In genomic region chr19:1230585-1231489, GRCh38 we compare ENCODE assay signal across 14 cellular contexts. TPM values are rescaled to one million over a fixed set of nuclear protein-coding genes. Genes with fewer than 3 reads are reported as not detected.
A peak's percentile ranks its signal among the peaks of the same experiment; 100 is the strongest.
DNase-seq lines count a peak whose midpoint lies in the region; ATAC-seq and TF ChIP-seq lines count a peak whose summit lies in the region.
"Had no signal": no experiment of that assay in that cellular context is flagged by ENCODE, and none has a peak within 500 bp of the region (broad histone marks: within the 10 kb centered on the region; RNA-seq: fewer than 3 reads in every experiment).

No MANE protein-coding gene starts in this region.

- no peaks in the 10 kb centered on the region for H3K9me2 ChIP-seq in GM23338 (ENCODE audit: insufficient read depth)

- no peaks in the 10 kb centered on the region for H3K9me3 Mint-ChIP-seq in activated CD4-positive, alpha-beta T cell treated with anti-CD3 and anti-CD28 coated beads for 36 hours (ENCODE audit: low read depth)
- H3K9me3 Mint-ChIP-seq in GM23338 (no peaks in the 10 kb centered on the region), WTC11 (no peaks in the 10 kb centered on the region)

- no peak overlapping the region for H3K4ac ChIP-seq in mesendoderm (ENCODE audit: low read depth, low read length)

- peak; percentile 28 for ATAC-seq in activated CD4-positive, alpha-beta T cell treated with anti-CD3 and anti-CD28 coated beads for 36 hours
- ATAC-seq in GM23338 (peak; percentile 61), WTC11 (peak; percentile 62), GM19467 (IDR thresholded peaks at IDR 0.05; ENCODE audit: unreplicated experiment) (no peak)

- POLR2A ChIA-PET in activated CD4-positive, alpha-beta T cell treated with anti-CD3 and anti-CD28 coated beads for 36 hours (lab: Charles Lee), result no interaction called here
- POLR2A ChIA-PET in WTC11 (lab: Charles Lee), result no interaction called here

- H3K36me3 ChIP-seq in GM23338 (ENCODE audit: insufficient read depth) (no peaks in the 10 kb centered on the region), mesendoderm (ENCODE audit: control insufficient read depth, insufficient read depth, low read length) (no peaks in the 10 kb centered on the region), spleen (peaks cover 0 to 29% (median 25%) of the 10 kb centered on the region in 6 donors)

- peaks cover 2% of the 10 kb centered on the region for H3K36me3 Mint-ChIP-seq in activated CD4-positive, alpha-beta T cell treated with anti-CD3 and anti-CD28 coated beads for 36 hours (ENCODE audit: low read depth)
- peaks cover 8% of the 10 kb centered on the region for H3K36me3 Mint-ChIP-seq in GM23338 (ENCODE audit: low read depth)
- H3K36me3 Mint-ChIP-seq in WTC11, result no peaks in the 10 kb centered on the region

- H4K5ac ChIP-seq in mesendoderm (ENCODE audit: low read length), result no peak overlapping the region

- no CpG with 5 or more reads among the region's 45 CpGs for WGBS in mesendoderm (ENCODE audit: extremely low coverage, insufficient coverage, low lambda C conversion rate)
- 84 to 88% (median 86%) methylated on average over 27 to 45 of the region's 45 CpGs for WGBS in spleen, 5 donors

- no peak overlapping the region for H3K27ac Mint-ChIP-seq in activated CD4-positive, alpha-beta T cell treated with anti-CD3 and anti-CD28 coated beads for 36 hours
- H3K27ac Mint-ChIP-seq in GM23338 (no peak overlapping the region), WTC11 (no peak overlapping the region)

- TF ChIP-seq CTCF in GM23338 (conservative IDR thresholded peaks at IDR 0.05; ENCODE audit: low read depth in 2 of 2) (no peak), WTC11 (IDR thresholded peaks at IDR 0.05) (no peak), spleen (IDR thresholded peaks at IDR 0.05 in 8 of 11, conservative IDR thresholded peaks at IDR 0.05 in 3 of 11) (no peak)

- H3K4me1 ChIP-seq in GM23338 (ENCODE audit: insufficient read depth) (no peaks in the 10 kb centered on the region), mesendoderm (ENCODE audit: control insufficient read depth, low read depth, low read length) (no peaks in the 10 kb centered on the region), spleen (peaks cover 15 to 27% (median 20%) of the 10 kb centered on the region in 6 donors)

- no peak for DNase-seq in activated CD4-positive, alpha-beta T cell treated with anti-CD3 and anti-CD28 coated beads for 36 hours
- DNase-seq in activated CD4-positive, alpha-beta T cell treated with anti-CD3 and anti-CD28 coated beads, Interleukin-2, amount 50 U/mL, for 48 hours, result no peak
- DNase-seq in GM23338 (ENCODE audit: low spot score) (no peak), WTC11 (ENCODE audit: low spot score) (no peak), mesendoderm (peak; percentile 61), spleen (no peak)
- DNase-seq in activated T-cell treated with anti-CD3 and anti-CD28 coated beads, Interleukin-2, amount 50 U/mL, for 48 hours, result no peak
- DNase-seq: C1 segment of cervical spinal cord, KBM-7, NCI-H1048, NCI-H146, NCI-H2081 treated with DMSO at 0.1 percent for 48 hours, NCI-H524 had no signal

- H3K27ac ChIP-seq in GM23338 (ENCODE audit: low read depth), result no peak overlapping the region
- peak overlapping the region; percentile 3 for H3K27ac ChIP-seq in mesendoderm (ENCODE audit: low read depth, low read length)
- no peak overlapping the region for H3K27ac ChIP-seq in spleen

- 0 out of 2 replicates have a peak, but pooled peaks cover 18% of the 10 kb centered on the region for H3F3A ChIP-seq in GM23338 (replicated peaks; ENCODE audit: low read depth)

- no peak overlapping the region for H2AFZ ChIP-seq in GM23338

- no peak overlapping the region for H2BK15ac ChIP-seq in mesendoderm (replicated peaks; ENCODE audit: low read depth)

- no peak overlapping the region for H2BK120ac ChIP-seq in mesendoderm (ENCODE audit: low read depth, low read length)

- H4K20me1 ChIP-seq in GM23338 (replicated peaks; ENCODE audit: insufficient read depth), result peaks cover 4% of the 10 kb centered on the region

- H2AK5ac ChIP-seq in mesendoderm (ENCODE audit: low read length), result no peak overlapping the region

- TF ChIP-seq POLR2A in spleen (IDR thresholded peaks at IDR 0.05), result no peak

- H3K4me3 ChIP-seq in GM23338 (no peak overlapping the region), mesendoderm (ENCODE audit: low read length) (no peak overlapping the region), spleen (no peak overlapping the region)

- H3K27me3 ChIP-seq in GM23338 (ENCODE audit: insufficient read depth), result no peaks in the 10 kb centered on the region
- H3K27me3 ChIP-seq in mesendoderm (ENCODE audit: insufficient read depth, low read length, poor library complexity), result no peaks in the 10 kb centered on the region
- peaks cover 0 to 6% (median 0%) of the 10 kb centered on the region in 7 donors for H3K27me3 ChIP-seq in spleen (replicated peaks in 1 of 7)

- no peaks in the 10 kb centered on the region for H3K27me3 Mint-ChIP-seq in activated CD4-positive, alpha-beta T cell treated with anti-CD3 and anti-CD28 coated beads for 36 hours
- H3K27me3 Mint-ChIP-seq in GM23338 (ENCODE audit: insufficient read depth, low read depth, poor library complexity) (peaks cover 3% of the 10 kb centered on the region), WTC11 (ENCODE audit: low read depth) (no peaks in the 10 kb centered on the region)

- no peaks in the 10 kb centered on the region for H3K9me3 ChIP-seq in spleen

- no peak overlapping the region for H2BK5ac ChIP-seq in mesendoderm (ENCODE audit: low read length)

- H3K4me2 ChIP-seq in GM23338 (no peak overlapping the region), mesendoderm (ENCODE audit: low read length) (no peak overlapping the region)

- intact Hi-C loops in activated CD4-positive, alpha-beta T cell treated with anti-CD3 and anti-CD28 coated beads for 36 hours (cut with DNase I, micrococcal nuclease), result no loop called here
- intact Hi-C loops in spleen (cut with DNase I; ENCODE audit: low total_unique reads), result no loop called here

- no peaks in the 10 kb centered on the region for H3K79me1 ChIP-seq in mesendoderm (ENCODE audit: low read length)

- CTCF ChIA-PET in activated CD4-positive, alpha-beta T cell treated with anti-CD3 and anti-CD28 coated beads for 36 hours (lab: Charles Lee), result no interaction called here
- CTCF ChIA-PET in WTC11 (lab: Charles Lee), result interaction anchor here (0.6 to 1.4 kb wide), 4 partner anchors 10 to 186 kb away, joined by 3 to 10 read pairs (median 4); no protein-coding TSS in a partner anchor

- no peak overlapping the region for H4K8ac ChIP-seq in mesendoderm (ENCODE audit: low read depth, low read length)

- no peak overlapping the region for H3K56ac ChIP-seq in mesendoderm (ENCODE audit: low read length)

- H3K79me2 ChIP-seq in GM23338 (replicated peaks; ENCODE audit: insufficient read depth), result no peaks in the 10 kb centered on the region
- no peaks in the 10 kb centered on the region for H3K79me2 ChIP-seq in mesendoderm (ENCODE audit: control insufficient read depth, insufficient read depth, low read length)

- H3K4me3 Mint-ChIP-seq in activated CD4-positive, alpha-beta T cell treated with anti-CD3 and anti-CD28 coated beads for 36 hours, result no peak overlapping the region
- H3K4me3 Mint-ChIP-seq in GM23338 (no peak overlapping the region), WTC11 (no peak overlapping the region)

- no peak overlapping the region for H3K9ac ChIP-seq in mesendoderm (ENCODE audit: low read length)

- peaks cover 3% of the 10 kb centered on the region for H3K4me1 Mint-ChIP-seq in activated CD4-positive, alpha-beta T cell treated with anti-CD3 and anti-CD28 coated beads for 36 hours
- H3K4me1 Mint-ChIP-seq in GM23338 (no peaks in the 10 kb centered on the region), WTC11 (no peaks in the 10 kb centered on the region)

- no peak overlapping the region for H3K23ac ChIP-seq in mesendoderm (ENCODE audit: low read length)

- no peak overlapping the region for H3K18ac ChIP-seq in mesendoderm (ENCODE audit: low read length)

RNA-seq across cellular contexts. Expression of gene CBARP, which starts 7.0 kb away (rescaled TPM):
- 1 to 10 TPM in 1 of 2 experiments, under 1 TPM in 1; 0.82 to 1.1 TPM for total RNA-seq in activated CD4-positive, alpha-beta T cell treated with anti-CD3 and anti-CD28 coated beads for 36 hours
- total RNA-seq in GM23338 (2014; rRNA removed; shearing (Covaris generic)), result 10.8 and 14.1 TPM in 2 replicates
- polyA plus RNA-seq in GM23338 (2016; fragmentation: Nextera tagmentation; extraction: Ambion mirVana) (2.0 TPM in 2 replicates), spleen (under 1 TPM in 2 of 3 donors, not detected in 1; 0.05 to 0.48 TPM)
- total RNA-seq in WTC11 (2021) (21.9 to 23.6 TPM (median 23.4 TPM) in 3 replicates), spleen (1 to 10 TPM in 1 of 7 donors, under 1 TPM in 5, not detected in 1; 0.12 to 1.2 (median 0.41) TPM)
- 3.2 TPM for polyA plus RNA-seq in mesendoderm (2013, experiment 1 of 2)
- polyA plus RNA-seq in mesendoderm (2013, experiment 2 of 2), result 3.5 TPM

RNA-seq across cellular contexts. Expression of gene ATP5F1D, which starts 10.7 kb away (rescaled TPM):
- 100 to 1,000 TPM; 161 to 180 TPM for total RNA-seq in activated CD4-positive, alpha-beta T cell treated with anti-CD3 and anti-CD28 coated beads for 36 hours
- total RNA-seq in GM23338 (2014; rRNA removed; shearing (Covaris generic)), result 78.7 and 139 TPM in 2 replicates
- polyA plus RNA-seq in GM23338 (2016; fragmentation: Nextera tagmentation; extraction: Ambion mirVana), result 396 and 420 TPM in 2 replicates
- 262 to 277 TPM (median 270 TPM) in 3 replicates for total RNA-seq in WTC11 (2021)
- polyA plus RNA-seq in mesendoderm (2013, experiment 1 of 2), result 127 TPM
- polyA plus RNA-seq in mesendoderm (2013, experiment 2 of 2), result 122 TPM
- 100 to 1,000 TPM in 4 of 7 donors, 10 to 100 TPM in 3; 49.1 to 131 (median 102) TPM for total RNA-seq in spleen
- polyA plus RNA-seq in spleen, result 100 to 1,000 TPM; 164 to 166 (median 165) TPM

RNA-seq across cellular contexts. Expression of gene MIDN, which starts 17.5 kb away (rescaled TPM):
- total RNA-seq in activated CD4-positive, alpha-beta T cell treated with anti-CD3 and anti-CD28 coated beads for 36 hours, result 10 to 100 TPM; 46.5 to 47.9 TPM
- 84.5 and 113 TPM in 2 replicates for total RNA-seq in GM23338 (2014; rRNA removed; shearing (Covaris generic))
- polyA plus RNA-seq in GM23338 (2016; fragmentation: Nextera tagmentation; extraction: Ambion mirVana) (28.6 and 33.3 TPM in 2 replicates), spleen (10 to 100 TPM; 16.5 to 48.9 (median 19.1) TPM)
- total RNA-seq in WTC11 (2021) (189 to 190 TPM (median 189 TPM) in 3 replicates), spleen (100 to 1,000 TPM in 4 of 7 donors, 10 to 100 TPM in 3; 42.1 to 223 (median 138) TPM)
- polyA plus RNA-seq in mesendoderm (2013, experiment 1 of 2), result 133 TPM
- polyA plus RNA-seq in mesendoderm (2013, experiment 2 of 2), result 131 TPM

RNA-seq across cellular contexts. Expression of gene STK11, which starts 25.3 kb away (rescaled TPM):
- 10 to 100 TPM; 49.2 to 61.5 TPM for total RNA-seq in activated CD4-positive, alpha-beta T cell treated with anti-CD3 and anti-CD28 coated beads for 36 hours
- 84.4 and 96.5 TPM in 2 replicates for total RNA-seq in GM23338 (2014; rRNA removed; shearing (Covaris generic))
- polyA plus RNA-seq in GM23338 (2016; fragmentation: Nextera tagmentation; extraction: Ambion mirVana) (19.4 and 23.7 TPM in 2 replicates), spleen (100 to 1,000 TPM in 1 of 3 donors, 10 to 100 TPM in 2; 44.0 to 107 (median 46.7) TPM)
- total RNA-seq in WTC11 (2021) (106 to 112 TPM (median 106 TPM) in 3 replicates), spleen (10 to 100 TPM; 52.1 to 85.0 (median 75.3) TPM)
- 33.8 TPM for polyA plus RNA-seq in mesendoderm (2013, experiment 1 of 2)
- polyA plus RNA-seq in mesendoderm (2013, experiment 2 of 2), result 34.4 TPM

RNA-seq across cellular contexts. Expression of gene CIRBP, which starts 38.3 kb away (rescaled TPM):
- total RNA-seq in activated CD4-positive, alpha-beta T cell treated with anti-CD3 and anti-CD28 coated beads for 36 hours, result 100 to 1,000 TPM; 123 to 188 TPM
- 152 and 202 TPM in 2 replicates for total RNA-seq in GM23338 (2014; rRNA removed; shearing (Covaris generic))
- 153 and 160 TPM in 2 replicates for polyA plus RNA-seq in GM23338 (2016; fragmentation: Nextera tagmentation; extraction: Ambion mirVana)
- total RNA-seq in WTC11 (2021), result 256 to 298 TPM (median 256 TPM) in 3 replicates
- 93.3 TPM for polyA plus RNA-seq in mesendoderm (2013, experiment 1 of 2)
- 93.6 TPM for polyA plus RNA-seq in mesendoderm (2013, experiment 2 of 2)
- total RNA-seq in spleen, result 100 to 1,000 TPM; 333 to 672 (median 514) TPM
- 100 to 1,000 TPM; 406 to 894 (median 843) TPM for polyA plus RNA-seq in spleen
